Comparison of ENCODE assay signal across 8 cellular contexts in genomic region chr19:38544569-38545315, GRCh38.
DNase-seq lines count a peak whose midpoint lies in the region; ATAC-seq lines count a peak whose summit lies in the region.

No MANE protein-coding gene starts in this region.

- no peak for DNase-seq in activated CD4-positive, alpha-beta T cell treated with anti-CD3 and anti-CD28 coated beads, Interleukin-2, amount 10 ng/mL, durations not matched to agents 24 days and 14 days
- DNase-seq in activated CD4-positive, alpha-beta T cell treated with anti-CD3 and anti-CD28 coated beads, Interleukin-2, amount 50 U/mL, for 4 hours = no peak
- peak; percentile 73 for DNase-seq in NCI-H2227 treated with DMSO at 0.1 percent for 48 hours (lab: John Stamatoyannopoulos, UW)
- peak in 2 of 3 experiments; percentile 18 for DNase-seq in effector memory CD8-positive, alpha-beta T cell
- no peak for DNase-seq in mesenteric fat pad (ENCODE audit: low spot score)

- H3K9me3 ChIP-seq in skeletal muscle tissue (ENCODE audit: control insufficient read depth in 3 of 3, low read length in 3 of 3) = no peaks in the 10 kb centered on the region

- ATAC-seq in effector memory CD8-positive, alpha-beta T cell (replicated peaks) = no peak
- ATAC-seq in GM18517 (IDR thresholded peaks at IDR 0.05; ENCODE audit: unreplicated experiment) (no peak), HG03135 (IDR thresholded peaks at IDR 0.05; ENCODE audit: unreplicated experiment) (no peak)

- H3K9me3 Mint-ChIP-seq in activated CD4-positive, alpha-beta T cell treated with anti-CD3 and anti-CD28 coated beads, Interleukin-2, amount 10 ng/mL, durations not matched to agents 24 days and 14 days = no peaks in the 10 kb centered on the region
- no peaks in the 10 kb centered on the region for H3K9me3 Mint-ChIP-seq in effector memory CD8-positive, alpha-beta T cell

- H3K27me3 ChIP-seq in skeletal muscle tissue (ENCODE audit: control insufficient read depth in 3 of 3, insufficient read depth in 3 of 3, low read length in 3 of 3) = no peaks in the 10 kb centered on the region

- H3K4me1 Mint-ChIP-seq in activated CD4-positive, alpha-beta T cell treated with anti-CD3 and anti-CD28 coated beads, Interleukin-2, amount 10 ng/mL, durations not matched to agents 24 days and 14 days = peaks cover 24% of the 10 kb centered on the region
- peaks cover 10 to 16% of the 10 kb centered on the region in 2 donors for H3K4me1 Mint-ChIP-seq in effector memory CD8-positive, alpha-beta T cell (ENCODE audit: low read depth in 2 of 2)

- peak overlapping the region; percentile 22 for H3K27ac Mint-ChIP-seq in activated CD4-positive, alpha-beta T cell treated with anti-CD3 and anti-CD28 coated beads, Interleukin-2, amount 10 ng/mL, durations not matched to agents 24 days and 14 days
- H3K27ac Mint-ChIP-seq in effector memory CD8-positive, alpha-beta T cell = peak overlapping the region in 1 of 2 donors; percentile 57

- no peak overlapping the region for H3K4me3 ChIP-seq in skeletal muscle tissue (ENCODE audit: low read length in 3 of 3)

- no peak overlapping the region for H3K4me3 Mint-ChIP-seq in activated CD4-positive, alpha-beta T cell treated with anti-CD3 and anti-CD28 coated beads, Interleukin-2, amount 10 ng/mL, durations not matched to agents 24 days and 14 days
- peak overlapping the region in 1 of 2 donors; percentile 16 for H3K4me3 Mint-ChIP-seq in effector memory CD8-positive, alpha-beta T cell

- peaks cover 4 to 13% (median 6%) of the 10 kb centered on the region in 3 donors for H3K4me1 ChIP-seq in skeletal muscle tissue (ENCODE audit: control insufficient read depth in 3 of 3, insufficient read depth in 3 of 3, low read length in 3 of 3)

- H3K9ac ChIP-seq in skeletal muscle tissue (ENCODE audit: low read depth in 1 of 3, low read length in 3 of 3) = no peak overlapping the region

- intact Hi-C loops in activated CD4-positive, alpha-beta T cell treated with anti-CD3 and anti-CD28 coated beads, Interleukin-2, amount 10 ng/mL, durations not matched to agents 24 days and 14 days (cut with micrococcal nuclease) = loop anchor here (1.0 to 2.0 kb wide), 5 partner anchors 12 to 90 kb away; partner anchors contain the start of gene EIF3K

- peaks cover 50 to 67% (median 55%) of the 10 kb centered on the region in 3 donors for H3K36me3 ChIP-seq in skeletal muscle tissue (ENCODE audit: control insufficient read depth in 3 of 3, insufficient read depth in 3 of 3, low read length in 3 of 3)

- no peaks in the 10 kb centered on the region for H3K27me3 Mint-ChIP-seq in activated CD4-positive, alpha-beta T cell treated with anti-CD3 and anti-CD28 coated beads, Interleukin-2, amount 10 ng/mL, durations not matched to agents 24 days and 14 days
- H3K27me3 Mint-ChIP-seq in effector memory CD8-positive, alpha-beta T cell = no peaks in the 10 kb centered on the region

- H3K27ac ChIP-seq in skeletal muscle tissue (ENCODE audit: low read depth, low read length) = peak overlapping the region; percentile 46

- H3K36me3 Mint-ChIP-seq in activated CD4-positive, alpha-beta T cell treated with anti-CD3 and anti-CD28 coated beads, Interleukin-2, amount 10 ng/mL, durations not matched to agents 24 days and 14 days (ENCODE audit: low read depth) = peaks cover 2% of the 10 kb centered on the region
- H3K36me3 Mint-ChIP-seq in effector memory CD8-positive, alpha-beta T cell (ENCODE audit: insufficient read depth) = no peaks in the 10 kb centered on the region

Comparison
In these comparisons a context has a peak if more than half of its experiments do, and no peak if none do; other contexts are left out.
1. DNase-seq: peak in NCI-H2227 treated with DMSO at 0.1 percent for 48 hours (single experiment) and effector memory CD8-positive, alpha-beta T cell (2 of 3); none in activated CD4-positive, alpha-beta T cell treated with anti-CD3 and anti-CD28 coated beads, Interleukin-2, amount 10 ng/mL, durations not matched to agents 24 days and 14 days (single experiment), activated CD4-positive, alpha-beta T cell treated with anti-CD3 and anti-CD28 coated beads, Interleukin-2, amount 50 U/mL, for 4 hours (0 of 2) and mesenteric fat pad (single experiment).